8 cellular contexts compared by ENCODE assay signal in genomic region chr1:218351617-218352438, GRCh38. TPM values are rescaled to one million over a fixed set of nuclear protein-coding genes. Genes with fewer than 3 reads are reported as not detected.
DNase-seq lines count a peak whose midpoint lies in the region; ATAC-seq and TF ChIP-seq lines count a peak whose summit lies in the region.

No MANE protein-coding gene starts in this region.

- no peak for TF ChIP-seq EP300 in sigmoid colon (IDR thresholded peaks at IDR 0.05)

- no peak for DNase-seq in WERI-Rb-1
- peak; percentile 79 to 86 for DNase-seq in fibroblast of lung (ENCODE audit: low read depth in 2 of 2)
- DNase-seq in sigmoid colon: peak; percentile 82
- DNase-seq in DMS114 treated with DMSO at 0.1 percent for 48 hours (lab: John Stamatoyannopoulos, UW; ENCODE audit: unreplicated experiment): no peak
- no peak for DNase-seq in putamen (ENCODE audit: low spot score)

- ATAC-seq in GM19395 (IDR thresholded peaks at IDR 0.05; ENCODE audit: unreplicated experiment) (peak; percentile 73), HG03442 (IDR thresholded peaks at IDR 0.05; ENCODE audit: unreplicated experiment) (peak; percentile 76)

- H3K27ac ChIP-seq in BLaER1: peak overlapping the region; percentile 45; the same call in 1 of the 2 replicates
- H3K27ac ChIP-seq in WERI-Rb-1: no peak overlapping the region
- H3K27ac ChIP-seq in fibroblast of lung (ENCODE audit: insufficient read depth, low read length): peak overlapping the region; percentile 37
- peak overlapping the region; percentile 87 to 96 (median 90) for H3K27ac ChIP-seq in sigmoid colon

- peaks cover 44% of the 10 kb centered on the region for H3K4me1 ChIP-seq in BLaER1
- H3K4me1 ChIP-seq in fibroblast of lung (ENCODE audit: control insufficient read depth, extremely low read depth, insufficient read depth, low read length): no peaks in the 10 kb centered on the region
- H3K4me1 ChIP-seq in sigmoid colon: peaks cover 0 to 65% (median 46%) of the 10 kb centered on the region in 4 donors

- no peaks in the 10 kb centered on the region for H3K9me3 ChIP-seq in BLaER1
- no peaks in the 10 kb centered on the region for H3K9me3 ChIP-seq in WERI-Rb-1 (ENCODE audit: severe bottlenecking)
- no peaks in the 10 kb centered on the region for H3K9me3 ChIP-seq in fibroblast of lung (ENCODE audit: control insufficient read depth, insufficient read depth, low read depth, low read length)
- no peaks in the 10 kb centered on the region for H3K9me3 ChIP-seq in sigmoid colon

- intact Hi-C loops in sigmoid colon (cut with DNase I): no loop called here

- H3K9ac ChIP-seq in BLaER1 (no peak overlapping the region), fibroblast of lung (ENCODE audit: insufficient read depth, low read length) (no peak overlapping the region)

- H4K20me1 ChIP-seq in BLaER1: peaks cover 21% of the 10 kb centered on the region
- no peaks in the 10 kb centered on the region for H4K20me1 ChIP-seq in fibroblast of lung (ENCODE audit: control insufficient read depth, extremely low read depth, insufficient read depth, low read length)

- no peak for TF ChIP-seq POLR2A in sigmoid colon (IDR thresholded peaks at IDR 0.05)

- peaks cover 7% of the 10 kb centered on the region for H3K79me2 ChIP-seq in fibroblast of lung (ENCODE audit: control insufficient read depth, insufficient read depth, low read length)

- peak overlapping the region; percentile 35; the same call in 1 of the 2 replicates for H3K4me3 ChIP-seq in BLaER1
- no peak overlapping the region for H3K4me3 ChIP-seq in WERI-Rb-1 (ENCODE audit: low read depth, low read length)
- peak overlapping the region; percentile 2 to 82 (median 40) for H3K4me3 ChIP-seq in fibroblast of lung (replicated peaks in 1 of 4; ENCODE audit: control extremely low read depth in 1 of 4, insufficient read depth in 1 of 4, low read depth in 3 of 4, low read length in 4 of 4)
- H3K4me3 ChIP-seq in sigmoid colon: peak overlapping the region in 3 of 4 donors; percentile 23 to 34 (median 29)

- TF ChIP-seq CTCF in WERI-Rb-1 (IDR thresholded peaks at IDR 0.05; ENCODE audit: low read depth, low read length): peak; percentile 31; the same call in 1 of the 2 replicates
- TF ChIP-seq CTCF in fibroblast of lung (conservative IDR thresholded peaks at IDR 0.05 in 1 of 2, IDR thresholded peaks at IDR 0.05 in 1 of 2; ENCODE audit: low read depth in 1 of 2, low read length in 2 of 2): peak; percentile 57 to 59
- peak in 3 of 4 experiments; percentile 16 to 56 (median 39) for TF ChIP-seq CTCF in sigmoid colon (IDR thresholded peaks at IDR 0.05)

- H3K4me2 ChIP-seq in BLaER1 (peak overlapping the region; percentile 84), fibroblast of lung (ENCODE audit: extremely low read depth, insufficient read depth, low read length) (peak overlapping the region; percentile 18)

- 73 to 76% methylated on average over 15 of the region's 15 CpGs for WGBS in sigmoid colon, 2 donors

- H3K36me3 ChIP-seq in BLaER1 (no peaks in the 10 kb centered on the region), WERI-Rb-1 (no peaks in the 10 kb centered on the region), fibroblast of lung (ENCODE audit: control insufficient read depth, insufficient read depth, low read length) (no peaks in the 10 kb centered on the region), sigmoid colon (no peaks in the 10 kb centered on the region)

- peaks cover 39% of the 10 kb centered on the region for H3K27me3 ChIP-seq in BLaER1
- no peaks in the 10 kb centered on the region for H3K27me3 ChIP-seq in WERI-Rb-1 (ENCODE audit: insufficient read depth, low read depth, severe bottlenecking)
- no peaks in the 10 kb centered on the region for H3K27me3 ChIP-seq in fibroblast of lung (ENCODE audit: control insufficient read depth, insufficient read depth, low read length)
- H3K27me3 ChIP-seq in sigmoid colon: no peaks in the 10 kb centered on the region

- no peak overlapping the region for H2AFZ ChIP-seq in fibroblast of lung (ENCODE audit: low read length)

RNA-seq across cellular contexts. Expression of gene TGFB2, which starts 6.7 kb away (rescaled TPM):
- total RNA-seq in fibroblast of lung (13.6 and 13.9 TPM in 2 replicates), sigmoid colon (10 to 100 TPM in 1 of 4 donors, 1 to 10 TPM in 3; 6.3 to 11.8 (median 7.7) TPM)
- polyA plus RNA-seq in fibroblast of lung (7.1 and 29.1 TPM in 2 replicates), sigmoid colon (under 1 TPM; 0.23 to 0.60 (median 0.38) TPM)
- 6.0 and 24.9 TPM in 2 replicates for polyA plus RNA-seq in fibroblast of lung (2012)
- polyA minus RNA-seq in fibroblast of lung (ENCODE audit: low replicate concordance): 3.0 and 5.5 TPM in 2 replicates

Comparison
In these comparisons a context has a peak if more than half of its experiments do, and no peak if none do; other contexts are left out.
1. DNase-seq: peak in fibroblast of lung (2 of 2) and sigmoid colon (single experiment); none in WERI-Rb-1 (single experiment), DMS114 treated with DMSO at 0.1 percent for 48 hours (single experiment) and putamen (single experiment).
2. Peak in every context shown above with its lines, with median percentiles within 50 percentile points of each other: CTCF ChIP-seq.